In genomic region chr7:50805425-50806130, GRCh38 we compare ENCODE assay signal across 24 cellular contexts. TPM values are rescaled to one million over a fixed set of nuclear protein-coding genes. Genes with fewer than 3 reads are reported as not detected.
DNase-seq lines count a peak whose midpoint lies in the region; ATAC-seq and TF ChIP-seq lines count a peak whose summit lies in the region.
"Had no signal": no experiment of that assay in that cellular context is flagged by ENCODE, and none has a peak within 500 bp of the region (broad histone marks: within the 10 kb centered on the region; RNA-seq: fewer than 3 reads in every experiment).

No MANE protein-coding gene starts in this region.

- TF ChIP-seq CTCF in chondrocyte (IDR thresholded peaks at IDR 0.05), result no peak
- TF ChIP-seq CTCF in lower lobe of right lung (IDR thresholded peaks at IDR 0.05), result no peak

- intact Hi-C loops in lower lobe of right lung (cut with DNase I), result no loop called here

- H3K27me3 Mint-ChIP-seq in chondrocyte (ENCODE audit: low read depth), result peaks cover 2% of the 10 kb centered on the region
- peaks cover 10% of the 10 kb centered on the region for H3K27me3 Mint-ChIP-seq in activated T-helper 17 cell treated with anti-CD3 and anti-CD28 coated beads, Interleukin-2, amount 50 U/mL, for 72 hours

- H3K4me3 ChIP-seq in BLaER1, result no peak overlapping the region
- H3K4me3 ChIP-seq in lower lobe of right lung, result no peak overlapping the region
- H3K4me3 ChIP-seq: esophagus squamous epithelium, GM23248, left ventricle myocardium inferior, right lobe of liver, SJCRH30 had no signal

- peak overlapping the region; percentile 48 for H3K4me2 ChIP-seq in BLaER1

- H3K4me1 Mint-ChIP-seq in chondrocyte (ENCODE audit: low read depth), result peaks cover 22% of the 10 kb centered on the region
- H3K4me1 Mint-ChIP-seq in activated T-helper 17 cell treated with anti-CD3 and anti-CD28 coated beads, Interleukin-2, amount 50 U/mL, for 72 hours, result no peaks in the 10 kb centered on the region

- no peaks in the 10 kb centered on the region for H3K36me3 ChIP-seq in BLaER1
- no peaks in the 10 kb centered on the region for H3K36me3 ChIP-seq in lower lobe of right lung
- H3K36me3 ChIP-seq: esophagus squamous epithelium, left ventricle myocardium inferior, right lobe of liver, SJCRH30 had no signal

- H3K27ac ChIP-seq in BLaER1 (no peak overlapping the region), lower lobe of right lung (no peak overlapping the region)
- H3K27ac ChIP-seq: esophagus squamous epithelium, GM23248, HL-60, left ventricle myocardium inferior, right lobe of liver, SJCRH30 had no signal

- no peaks in the 10 kb centered on the region for H3K9me3 Mint-ChIP-seq in chondrocyte (ENCODE audit: low read depth)
- no peaks in the 10 kb centered on the region for H3K9me3 Mint-ChIP-seq in activated T-helper 17 cell treated with anti-CD3 and anti-CD28 coated beads, Interleukin-2, amount 50 U/mL, for 72 hours
- H3K9me3 Mint-ChIP-seq: IgD-negative memory B cell had no signal

- no peaks in the 10 kb centered on the region for H3K36me3 Mint-ChIP-seq in chondrocyte (ENCODE audit: low read depth)
- no peaks in the 10 kb centered on the region for H3K36me3 Mint-ChIP-seq in activated T-helper 17 cell treated with anti-CD3 and anti-CD28 coated beads, Interleukin-2, amount 50 U/mL, for 72 hours (ENCODE audit: low read depth)
- H3K36me3 Mint-ChIP-seq: IgD-negative memory B cell had no signal

- no peaks in the 10 kb centered on the region for H4K20me1 ChIP-seq in BLaER1

- peak; percentile 55 for DNase-seq in EL
- DNase-seq in NCI-H2107 treated with DMSO at 0.1 percent for 48 hours (lab: John Stamatoyannopoulos, UW; ENCODE audit: unreplicated experiment), result peak; percentile 43
- DNase-seq in chondrocyte (ENCODE audit: low spot score), result no peak
- DNase-seq in lower lobe of right lung, result no peak
- DNase-seq in DMS153 (lab: John Stamatoyannopoulos, UW), result no peak
- DNase-seq: activated CD4-positive, alpha-beta T cell treated with anti-CD3 and anti-CD28 coated beads for 4 hours; activated naive CD4-positive, alpha-beta T cell treated with Interleukin-2 at 50 U/mL for 16 hours; activated T-cell treated with anti-CD3 and anti-CD28 coated beads for 4 hours; Calu3; esophagus squamous epithelium; glutamatergic neuron; GM23248; left ventricle myocardium inferior; NCI-H1092 treated with DMSO at 0.1 percent for 48 hours; NCI-H446 treated with DMSO at 0.1 percent for 48 hours; OCI-M1; right lobe of liver; stimulated activated CD4-positive, alpha-beta T cell treated with anti-CD3 and anti-CD28 coated beads, Interleukin-1b, Interleukin-23, amount 100 ng/mL, for 48 hours had no signal

- ATAC-seq in lower lobe of right lung (no peak), HG03135 (IDR thresholded peaks at IDR 0.05; ENCODE audit: unreplicated experiment) (no peak)
- ATAC-seq in activated T-helper 17 cell treated with anti-CD3 and anti-CD28 coated beads, Interleukin-2, amount 50 U/mL, for 72 hours (replicated peaks), result no peak
- ATAC-seq: right lobe of liver had no signal

- H3K4me3 Mint-ChIP-seq in chondrocyte (ENCODE audit: unreplicated experiment), result no peak overlapping the region
- no peak overlapping the region for H3K4me3 Mint-ChIP-seq in activated T-helper 17 cell treated with anti-CD3 and anti-CD28 coated beads, Interleukin-2, amount 50 U/mL, for 72 hours
- H3K4me3 Mint-ChIP-seq: IgD-negative memory B cell had no signal

- no peak overlapping the region for H3K9ac ChIP-seq in BLaER1
- H3K9ac ChIP-seq: GM23248 had no signal

- peaks cover 28% of the 10 kb centered on the region for H3K4me1 ChIP-seq in BLaER1
- H3K4me1 ChIP-seq in lower lobe of right lung, result no peaks in the 10 kb centered on the region
- H3K4me1 ChIP-seq: left ventricle myocardium inferior, right lobe of liver, SJCRH30 had no signal

- H3K27me3 ChIP-seq in BLaER1 (no peaks in the 10 kb centered on the region), lower lobe of right lung (ENCODE audit: low read depth) (no peaks in the 10 kb centered on the region)
- H3K27me3 ChIP-seq: right lobe of liver, SJCRH30 had no signal

- peak overlapping the region; percentile 46 for H3K27ac Mint-ChIP-seq in chondrocyte (ENCODE audit: unreplicated experiment)
- no peak overlapping the region for H3K27ac Mint-ChIP-seq in activated T-helper 17 cell treated with anti-CD3 and anti-CD28 coated beads, Interleukin-2, amount 50 U/mL, for 72 hours
- H3K27ac Mint-ChIP-seq: IgD-negative memory B cell had no signal

- no peaks in the 10 kb centered on the region for H3K9me3 ChIP-seq in BLaER1
- no peaks in the 10 kb centered on the region for H3K9me3 ChIP-seq in lower lobe of right lung
- H3K9me3 ChIP-seq: esophagus squamous epithelium, left ventricle myocardium inferior, right lobe of liver, SJCRH30 had no signal

RNA-seq across cellular contexts. Expression of gene GRB10, which starts 22.9 kb away (rescaled TPM):
- total RNA-seq in chondrocyte (31.4 to 73.7 TPM (median 69.9 TPM) in 3 replicates), lower lobe of right lung (36.5 TPM)
- 1 to 10 TPM; 1.1 to 1.7 TPM for total RNA-seq in activated T-helper 17 cell treated with anti-CD3 and anti-CD28 coated beads, Interleukin-2, amount 50 U/mL, for 72 hours

Comparison
In these comparisons a context has a peak if more than half of its experiments do, and no peak if none do; other contexts are left out.
1. DNase-seq: peak in EL (single experiment) and NCI-H2107 treated with DMSO at 0.1 percent for 48 hours (single experiment); none in chondrocyte (single experiment), lower lobe of right lung (single experiment) and DMS153 (single experiment).
2. RNA of gene GRB10, which starts 22.9 kb away (total RNA-seq): 31.4 to 73.7 TPM in chondrocyte and 36.5 TPM in lower lobe of right lung (single experiment); 1.1 to 1.7 TPM in activated T-helper 17 cell treated with anti-CD3 and anti-CD28 coated beads, Interleukin-2, amount 50 U/mL, for 72 hours; every median in the first group is over 10 times any median in the second.